In genomic region chr1:95309031-95309459, GRCh38 we compare ENCODE assay signal across 8 cellular contexts.
A peak's percentile ranks its signal among the peaks of the same experiment; 100 is the strongest.
DNase-seq lines count a peak whose midpoint lies in the region; ATAC-seq, FAIRE-seq and TF ChIP-seq lines count a peak whose summit lies in the region.

No MANE protein-coding gene starts in this region.

- no peak overlapping the region for H3K4ac ChIP-seq in neuronal stem cell (ENCODE audit: low read length)

- ATAC-seq in GM21576 (IDR thresholded peaks at IDR 0.05; ENCODE audit: unreplicated experiment), result no peak

- H4K91ac ChIP-seq in neuronal stem cell (ENCODE audit: low read depth, low read length, poor library complexity), result no peak overlapping the region

- TF ChIP-seq POLR2A in H54 (IDR thresholded peaks at IDR 0.05; ENCODE audit: low read depth, low read length), result no peak

- H2AK5ac ChIP-seq in neuronal stem cell (ENCODE audit: low read depth, low read length), result no peak overlapping the region

- H3K27ac ChIP-seq in 22Rv1, result no peak overlapping the region
- H3K27ac ChIP-seq in neuronal stem cell (replicated peaks; ENCODE audit: low read length), result no peak overlapping the region
- no peak overlapping the region for H3K27ac ChIP-seq in small intestine (ENCODE audit: low read depth in 1 of 2, low read length in 1 of 2)

- no peak overlapping the region for H2BK120ac ChIP-seq in neuronal stem cell (ENCODE audit: low read depth, low read length)

- no peak overlapping the region for H3K4me2 ChIP-seq in neuronal stem cell (ENCODE audit: insufficient read depth, low read length, poor library complexity, severe bottlenecking)

- no peaks in the 10 kb centered on the region for H3K36me3 ChIP-seq in neuronal stem cell (replicated peaks in 1 of 2; ENCODE audit: control insufficient read depth in 2 of 2, insufficient read depth in 2 of 2, low read length in 2 of 2)
- no peaks in the 10 kb centered on the region for H3K36me3 ChIP-seq in small intestine (ENCODE audit: control insufficient read depth in 2 of 2, insufficient read depth in 2 of 2, low read length in 2 of 2)

- no peak overlapping the region for H3K4me3 ChIP-seq in epithelial cell of proximal tubule (ENCODE audit: low read depth, low read length)
- no peak overlapping the region for H3K4me3 ChIP-seq in neuronal stem cell (ENCODE audit: low read length in 2 of 2)
- no peak overlapping the region for H3K4me3 ChIP-seq in small intestine (ENCODE audit: low read depth in 1 of 2, low read length in 2 of 2)

- no peaks in the 10 kb centered on the region for H3K9me3 ChIP-seq in neuronal stem cell (replicated peaks in 1 of 2; ENCODE audit: control insufficient read depth in 2 of 2, insufficient read depth in 1 of 2, low read depth in 1 of 2, low read length in 2 of 2)
- H3K9me3 ChIP-seq in small intestine (ENCODE audit: control insufficient read depth, low read depth), result no peaks in the 10 kb centered on the region

- H2BK12ac ChIP-seq in neuronal stem cell (ENCODE audit: low read length), result no peak overlapping the region

- H3K9ac ChIP-seq in neuronal stem cell (ENCODE audit: low read depth, low read length, poor library complexity), result no peak overlapping the region

- TF ChIP-seq CTCF in 22Rv1 (IDR thresholded peaks at IDR 0.05) (peak; percentile 75), epithelial cell of proximal tubule (conservative IDR thresholded peaks at IDR 0.05; ENCODE audit: low read depth, low read length) (peak; percentile 63)

- peaks cover 0 to 26% (median 0%) of the 10 kb centered on the region in 3 experiments for H3K27me3 ChIP-seq in neuronal stem cell (ENCODE audit: control insufficient read depth in 3 of 3, insufficient read depth in 3 of 3, low read depth in 1 of 3, low read length in 3 of 3)
- H3K27me3 ChIP-seq in small intestine (ENCODE audit: control insufficient read depth in 2 of 2, insufficient read depth in 2 of 2, low read length in 2 of 2), result no peaks in the 10 kb centered on the region

- H2BK15ac ChIP-seq in neuronal stem cell (ENCODE audit: low read length), result no peak overlapping the region

- peak; percentile 20 for DNase-seq in H54 (ENCODE audit: insufficient read length, low spot score)
- DNase-seq in NCI-H82 treated with DMSO at 0.1 percent for 48 hours (lab: John Stamatoyannopoulos, UW; ENCODE audit: unreplicated experiment), result peak; percentile 72
- no peak for DNase-seq in epithelial cell of proximal tubule (ENCODE audit: low read depth)
- DNase-seq in neuronal stem cell (ENCODE audit: low spot score), result peak; percentile 62
- DNase-seq in stimulated activated naive CD4-positive, alpha-beta T cell (lab: John Stamatoyannopoulos, UW), result no peak
- no peak for DNase-seq in small intestine

- no peak overlapping the region for H3K14ac ChIP-seq in neuronal stem cell (ENCODE audit: low read length)

- H3K23ac ChIP-seq in neuronal stem cell (ENCODE audit: low read depth, low read length, poor library complexity), result no peak overlapping the region

- no CpG with 5 or more reads among the region's 2 CpGs for WGBS in neuronal stem cell (ENCODE audit: extremely low coverage in 2 of 2, insufficient read length in 2 of 2, insufficient replicate concordance in 1 of 2), 2 donors
- WGBS in small intestine, 3 donors, result 33 to 49% (median 38%) methylated on average over 2 of the region's 2 CpGs

- no peak overlapping the region for H2AFZ ChIP-seq in neuronal stem cell (ENCODE audit: low read length)

- H3K18ac ChIP-seq in neuronal stem cell (ENCODE audit: low read length), result no peak overlapping the region

- no peak overlapping the region for H4K8ac ChIP-seq in neuronal stem cell (ENCODE audit: low read depth, low read length)

- no peaks in the 10 kb centered on the region for H3K79me1 ChIP-seq in neuronal stem cell (ENCODE audit: low read depth, low read length)

- H3K4me1 ChIP-seq in neuronal stem cell (ENCODE audit: control insufficient read depth in 2 of 2, insufficient read depth in 1 of 2, low read depth in 1 of 2, low read length in 2 of 2) (peaks cover 6 to 9% of the 10 kb centered on the region in 2 donors), small intestine (ENCODE audit: control insufficient read depth in 2 of 2, insufficient read depth in 1 of 2, low read depth in 1 of 2, low read length in 1 of 2) (no peaks in the 10 kb centered on the region)

- no peak overlapping the region for H2BK5ac ChIP-seq in neuronal stem cell (ENCODE audit: low read length)

- FAIRE-seq in H54 (lab: Jason Lieb, UNC) (no peak), small intestine (lab: Jason Lieb, UNC) (no peak)

Comparison
In these comparisons a context has a peak if more than half of its experiments do, and no peak if none do; other contexts are left out.
1. DNase-seq: peak in H54 (single experiment), NCI-H82 treated with DMSO at 0.1 percent for 48 hours (single experiment) and neuronal stem cell (single experiment); none in epithelial cell of proximal tubule (single experiment), stimulated activated naive CD4-positive, alpha-beta T cell (0 of 6) and small intestine (single experiment).